19 cellular contexts compared by ENCODE assay signal in the genomic region with DNA sequence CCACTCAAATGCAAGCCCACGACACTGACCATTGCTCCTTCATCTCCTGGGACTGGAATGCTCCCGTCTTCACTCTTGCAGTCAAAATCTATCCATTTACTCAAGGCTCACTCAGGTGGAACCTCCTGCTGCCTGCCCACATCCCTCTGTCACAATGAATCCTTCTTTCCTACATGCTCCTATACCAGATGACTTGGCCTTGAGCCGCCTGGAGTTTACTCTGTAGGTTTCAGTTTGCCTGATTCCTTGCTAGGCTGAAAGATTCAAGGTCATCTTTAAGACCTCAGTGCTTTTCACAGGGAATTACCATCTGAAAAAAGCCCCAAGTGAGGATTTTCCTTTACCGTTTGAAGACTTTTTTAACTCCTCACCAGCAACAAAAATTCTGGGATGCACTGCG.
DNase-seq lines count a peak whose midpoint lies in the region; ATAC-seq and TF ChIP-seq lines count a peak whose summit lies in the region.
"Had no signal": no experiment of that assay in that cellular context is flagged by ENCODE, and none has a peak within 500 bp of the region (broad histone marks: within the 10 kb centered on the region; RNA-seq: fewer than 3 reads in every experiment).

No MANE protein-coding gene starts in this region.

- H3K4me3 ChIP-seq in HAP-1: no peak overlapping the region
- H3K4me3 ChIP-seq in choroid plexus epithelial cell (ENCODE audit: low read depth, low read length): no peak overlapping the region
- H3K4me3 ChIP-seq: SK-N-MC had no signal

- H3K36me3 ChIP-seq in HAP-1 (replicated peaks): no peaks in the 10 kb centered on the region

- no peaks in the 10 kb centered on the region for H3K27me3 ChIP-seq in HAP-1 (ENCODE audit: low read depth)

- peaks cover 26% of the 10 kb centered on the region for H3K4me1 ChIP-seq in HAP-1

- H3K9me3 ChIP-seq in HAP-1: no peaks in the 10 kb centered on the region

- no peak for ATAC-seq in HG03457 (IDR thresholded peaks at IDR 0.05; ENCODE audit: unreplicated experiment)
- ATAC-seq in GM21737 (IDR thresholded peaks at IDR 0.05; ENCODE audit: unreplicated experiment): no peak
- no peak for ATAC-seq in HG03025 (IDR thresholded peaks at IDR 0.05; ENCODE audit: low FRiP score, unreplicated experiment)
- ATAC-seq: Panc1 had no signal

- TF ChIP-seq CTCF in choroid plexus epithelial cell (conservative IDR thresholded peaks at IDR 0.05; ENCODE audit: low read depth, low read length): no peak

- DNase-seq in HAP-1 (ENCODE audit: low spot score in 2 of 2) (peak; percentile 51 to 78), choroid plexus epithelial cell (ENCODE audit: low read depth) (peak; percentile 35), kidney tubule cell (ENCODE audit: low spot score) (peak; percentile 65), renal cortical epithelial cell (ENCODE audit: low read depth) (peak; percentile 61), NCI-H226 (no peak)
- DNase-seq: DMS 273 treated with DMSO at 0.1 percent for 48 hours, GF-D8, MV-4-11, NCI-H1417, NCI-H187 treated with DMSO at 0.1 percent for 48 hours, NCI-H2171 treated with DMSO at 0.1 percent for 48 hours, NCI-H510A, NCI-H774, Right ventricle myocardium superior had no signal

- in situ Hi-C loops in HAP-1 (cut with MboI; ENCODE audit: low sequenced_read_pairs): no loop called here
